1 cellular context compared by ENCODE assay signal in the genomic region with DNA sequence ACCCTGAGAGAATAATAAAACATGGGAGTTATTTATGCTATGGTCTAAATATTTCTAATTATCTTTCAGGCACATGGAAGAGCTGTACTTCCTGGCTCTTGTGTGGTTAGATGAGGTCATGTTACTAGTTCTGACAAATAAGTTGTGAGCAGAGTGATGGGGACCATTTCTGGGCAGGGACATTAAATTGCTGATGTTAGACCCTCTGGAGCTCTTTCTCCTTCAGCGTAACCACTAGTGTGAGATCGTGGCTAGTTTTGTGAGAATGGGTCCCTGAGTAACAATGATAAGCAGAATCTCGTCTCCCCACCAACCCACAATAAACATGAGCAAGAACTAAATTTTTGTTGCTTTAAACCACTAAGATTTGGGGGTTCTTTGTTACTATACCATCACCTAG.
TF ChIP-seq lines count a peak whose summit lies in the region.

No MANE protein-coding gene starts in this region.

TF ChIP-seq in GM23338, 12 proteins besides CTCF, POLR2A, EP300 and RAD21 (continued from another document):
- TF ChIP-seq, protein P1, sequence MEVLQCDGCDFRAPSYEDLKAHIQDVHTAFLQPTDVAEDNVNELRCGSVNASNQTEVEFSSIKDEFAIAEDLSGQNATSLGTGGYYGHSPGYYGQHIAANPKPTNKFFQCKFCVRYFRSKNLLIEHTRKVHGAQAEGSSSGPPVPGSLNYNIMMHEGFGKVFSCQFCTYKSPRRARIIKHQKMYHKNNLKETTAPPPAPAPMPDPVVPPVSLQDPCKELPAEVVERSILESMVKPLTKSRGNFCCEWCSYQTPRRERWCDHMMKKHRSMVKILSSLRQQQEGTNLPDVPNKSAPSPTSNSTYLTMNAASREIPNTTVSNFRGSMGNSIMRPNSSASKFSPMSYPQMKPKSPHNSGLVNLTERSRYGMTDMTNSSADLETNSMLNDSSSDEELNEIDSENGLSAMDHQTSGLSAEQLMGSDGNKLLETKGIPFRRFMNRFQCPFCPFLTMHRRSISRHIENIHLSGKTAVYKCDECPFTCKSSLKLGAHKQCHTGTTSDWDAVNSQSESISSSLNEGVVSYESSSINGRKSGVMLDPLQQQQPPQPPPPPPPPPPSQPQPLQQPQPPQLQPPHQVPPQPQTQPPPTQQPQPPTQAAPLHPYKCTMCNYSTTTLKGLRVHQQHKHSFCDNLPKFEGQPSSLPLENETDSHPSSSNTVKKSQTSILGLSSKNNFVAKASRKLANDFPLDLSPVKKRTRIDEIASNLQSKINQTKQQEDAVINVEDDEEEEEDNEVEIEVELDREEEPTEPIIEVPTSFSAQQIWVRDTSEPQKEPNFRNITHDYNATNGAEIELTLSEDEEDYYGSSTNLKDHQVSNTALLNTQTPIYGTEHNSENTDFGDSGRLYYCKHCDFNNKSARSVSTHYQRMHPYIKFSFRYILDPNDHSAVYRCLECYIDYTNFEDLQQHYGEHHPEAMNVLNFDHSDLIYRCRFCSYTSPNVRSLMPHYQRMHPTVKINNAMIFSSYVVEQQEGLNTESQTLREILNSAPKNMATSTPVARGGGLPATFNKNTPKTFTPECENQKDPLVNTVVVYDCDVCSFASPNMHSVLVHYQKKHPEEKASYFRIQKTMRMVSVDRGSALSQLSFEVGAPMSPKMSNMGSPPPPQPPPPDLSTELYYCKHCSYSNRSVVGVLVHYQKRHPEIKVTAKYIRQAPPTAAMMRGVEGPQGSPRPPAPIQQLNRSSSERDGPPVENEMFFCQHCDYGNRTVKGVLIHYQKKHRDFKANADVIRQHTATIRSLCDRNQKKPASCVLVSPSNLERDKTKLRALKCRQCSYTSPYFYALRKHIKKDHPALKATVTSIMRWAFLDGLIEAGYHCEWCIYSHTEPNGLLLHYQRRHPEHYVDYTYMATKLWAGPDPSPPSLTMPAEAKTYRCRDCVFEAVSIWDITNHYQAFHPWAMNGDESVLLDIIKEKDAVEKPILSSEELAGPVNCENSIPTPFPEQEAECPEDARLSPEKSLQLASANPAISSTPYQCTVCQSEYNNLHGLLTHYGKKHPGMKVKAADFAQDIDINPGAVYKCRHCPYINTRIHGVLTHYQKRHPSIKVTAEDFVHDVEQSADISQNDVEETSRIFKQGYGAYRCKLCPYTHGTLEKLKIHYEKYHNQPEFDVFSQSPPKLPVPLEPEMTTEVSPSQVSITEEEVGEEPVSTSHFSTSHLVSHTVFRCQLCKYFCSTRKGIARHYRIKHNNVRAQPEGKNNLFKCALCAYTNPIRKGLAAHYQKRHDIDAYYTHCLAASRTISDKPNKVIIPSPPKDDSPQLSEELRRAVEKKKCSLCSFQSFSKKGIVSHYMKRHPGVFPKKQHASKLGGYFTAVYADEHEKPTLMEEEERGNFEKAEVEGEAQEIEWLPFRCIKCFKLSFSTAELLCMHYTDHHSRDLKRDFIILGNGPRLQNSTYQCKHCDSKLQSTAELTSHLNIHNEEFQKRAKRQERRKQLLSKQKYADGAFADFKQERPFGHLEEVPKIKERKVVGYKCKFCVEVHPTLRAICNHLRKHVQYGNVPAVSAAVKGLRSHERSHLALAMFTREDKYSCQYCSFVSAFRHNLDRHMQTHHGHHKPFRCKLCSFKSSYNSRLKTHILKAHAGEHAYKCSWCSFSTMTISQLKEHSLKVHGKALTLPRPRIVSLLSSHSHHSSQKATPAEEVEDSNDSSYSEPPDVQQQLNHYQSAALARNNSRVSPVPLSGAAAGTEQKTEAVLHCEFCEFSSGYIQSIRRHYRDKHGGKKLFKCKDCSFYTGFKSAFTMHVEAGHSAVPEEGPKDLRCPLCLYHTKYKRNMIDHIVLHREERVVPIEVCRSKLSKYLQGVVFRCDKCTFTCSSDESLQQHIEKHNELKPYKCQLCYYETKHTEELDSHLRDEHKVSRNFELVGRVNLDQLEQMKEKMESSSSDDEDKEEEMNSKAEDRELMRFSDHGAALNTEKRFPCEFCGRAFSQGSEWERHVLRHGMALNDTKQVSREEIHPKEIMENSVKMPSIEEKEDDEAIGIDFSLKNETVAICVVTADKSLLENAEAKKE (CRISPR knock-in tag; IDR thresholded peaks at IDR 0.05), result no peak
- no peak for TF ChIP-seq JUNB (IDR thresholded peaks at IDR 0.05; ENCODE audit: unreplicated experiment)
- no peak for TF ChIP-seq EZH2 (IDR thresholded peaks at IDR 0.05; ENCODE audit: low read depth, unreplicated experiment)
- no peak for TF ChIP-seq POLR2AphosphoS5 (IDR thresholded peaks at IDR 0.05; ENCODE audit: low read depth)
- TF ChIP-seq, protein P2, sequence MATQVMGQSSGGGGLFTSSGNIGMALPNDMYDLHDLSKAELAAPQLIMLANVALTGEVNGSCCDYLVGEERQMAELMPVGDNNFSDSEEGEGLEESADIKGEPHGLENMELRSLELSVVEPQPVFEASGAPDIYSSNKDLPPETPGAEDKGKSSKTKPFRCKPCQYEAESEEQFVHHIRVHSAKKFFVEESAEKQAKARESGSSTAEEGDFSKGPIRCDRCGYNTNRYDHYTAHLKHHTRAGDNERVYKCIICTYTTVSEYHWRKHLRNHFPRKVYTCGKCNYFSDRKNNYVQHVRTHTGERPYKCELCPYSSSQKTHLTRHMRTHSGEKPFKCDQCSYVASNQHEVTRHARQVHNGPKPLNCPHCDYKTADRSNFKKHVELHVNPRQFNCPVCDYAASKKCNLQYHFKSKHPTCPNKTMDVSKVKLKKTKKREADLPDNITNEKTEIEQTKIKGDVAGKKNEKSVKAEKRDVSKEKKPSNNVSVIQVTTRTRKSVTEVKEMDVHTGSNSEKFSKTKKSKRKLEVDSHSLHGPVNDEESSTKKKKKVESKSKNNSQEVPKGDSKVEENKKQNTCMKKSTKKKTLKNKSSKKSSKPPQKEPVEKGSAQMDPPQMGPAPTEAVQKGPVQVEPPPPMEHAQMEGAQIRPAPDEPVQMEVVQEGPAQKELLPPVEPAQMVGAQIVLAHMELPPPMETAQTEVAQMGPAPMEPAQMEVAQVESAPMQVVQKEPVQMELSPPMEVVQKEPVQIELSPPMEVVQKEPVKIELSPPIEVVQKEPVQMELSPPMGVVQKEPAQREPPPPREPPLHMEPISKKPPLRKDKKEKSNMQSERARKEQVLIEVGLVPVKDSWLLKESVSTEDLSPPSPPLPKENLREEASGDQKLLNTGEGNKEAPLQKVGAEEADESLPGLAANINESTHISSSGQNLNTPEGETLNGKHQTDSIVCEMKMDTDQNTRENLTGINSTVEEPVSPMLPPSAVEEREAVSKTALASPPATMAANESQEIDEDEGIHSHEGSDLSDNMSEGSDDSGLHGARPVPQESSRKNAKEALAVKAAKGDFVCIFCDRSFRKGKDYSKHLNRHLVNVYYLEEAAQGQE (IDR thresholded peaks at IDR 0.05; ENCODE audit: unreplicated experiment), result no peak
- TF ChIP-seq ZNF331 (CRISPR knock-in tag; IDR thresholded peaks at IDR 0.05; ENCODE audit: low read depth), result no peak
- TF ChIP-seq ZNF114 (CRISPR knock-in tag; IDR thresholded peaks at IDR 0.05), result no peak
- TF ChIP-seq, protein P3, sequence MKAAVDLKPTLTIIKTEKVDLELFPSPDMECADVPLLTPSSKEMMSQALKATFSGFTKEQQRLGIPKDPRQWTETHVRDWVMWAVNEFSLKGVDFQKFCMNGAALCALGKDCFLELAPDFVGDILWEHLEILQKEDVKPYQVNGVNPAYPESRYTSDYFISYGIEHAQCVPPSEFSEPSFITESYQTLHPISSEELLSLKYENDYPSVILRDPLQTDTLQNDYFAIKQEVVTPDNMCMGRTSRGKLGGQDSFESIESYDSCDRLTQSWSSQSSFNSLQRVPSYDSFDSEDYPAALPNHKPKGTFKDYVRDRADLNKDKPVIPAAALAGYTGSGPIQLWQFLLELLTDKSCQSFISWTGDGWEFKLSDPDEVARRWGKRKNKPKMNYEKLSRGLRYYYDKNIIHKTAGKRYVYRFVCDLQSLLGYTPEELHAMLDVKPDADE (IDR thresholded peaks at IDR 0.05), result no peak
- TF ChIP-seq NANOG (IDR thresholded peaks at IDR 0.05; ENCODE audit: borderline replicate concordance), result no peak
- no peak for TF ChIP-seq CREB1 (CRISPR knock-in tag; IDR thresholded peaks at IDR 0.05; ENCODE audit: low read depth)
